In the genomic region with DNA sequence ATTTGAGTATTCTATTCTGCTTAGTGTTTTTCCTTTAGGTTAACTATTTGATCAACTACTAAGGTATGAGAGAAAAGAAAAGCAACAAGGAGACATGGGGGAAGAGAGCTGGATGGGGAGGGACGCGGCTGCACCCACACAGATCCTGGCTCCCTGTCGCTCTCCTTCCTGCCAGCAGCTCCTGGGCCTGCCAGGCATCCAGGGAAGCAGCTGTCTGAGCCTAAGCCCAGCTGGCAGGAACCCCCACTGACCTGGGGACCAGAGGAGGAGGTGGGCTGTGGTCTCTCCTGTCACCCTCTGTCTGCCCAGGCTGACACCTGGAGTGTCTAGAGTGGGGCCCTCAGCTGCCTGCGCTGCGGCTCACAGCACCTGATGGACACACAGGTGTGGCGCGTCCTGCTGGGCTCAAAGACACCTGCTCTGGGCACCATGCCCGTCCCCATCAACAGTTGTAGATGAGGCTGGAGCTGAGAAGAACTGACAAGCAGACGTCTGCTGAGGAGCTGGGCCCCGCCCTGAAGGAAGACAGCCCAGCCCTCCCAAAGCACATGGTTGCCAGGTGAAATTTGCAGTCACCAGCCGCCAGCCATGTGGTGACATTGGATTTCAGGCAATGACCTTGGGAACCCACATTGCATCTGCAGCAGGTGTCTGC, we compare ENCODE assay signal across 20 cellular contexts.
A peak's percentile ranks its signal among the peaks of the same experiment; 100 is the strongest.
DNase-seq lines count a peak whose midpoint lies in the region; ATAC-seq and TF ChIP-seq lines count a peak whose summit lies in the region.
"Had no signal": no experiment of that assay in that cellular context is flagged by ENCODE, and none has a peak within 500 bp of the region (broad histone marks: within the 10 kb centered on the region; RNA-seq: fewer than 3 reads in every experiment).

No MANE protein-coding gene starts in this region.

- TF ChIP-seq CTCF in brain (conservative IDR thresholded peaks at IDR 0.05), result no peak
- no peak for TF ChIP-seq CTCF in GM10266 (IDR thresholded peaks at IDR 0.05; ENCODE audit: control insufficient read depth, insufficient read depth, low read depth, missing control alignments)
- TF ChIP-seq CTCF in GM13976 (IDR thresholded peaks at IDR 0.05; ENCODE audit: borderline replicate concordance, control extremely low read depth, extremely low read depth, insufficient read depth, missing control alignments), result no peak

- no peak for ATAC-seq in HG03175 (IDR thresholded peaks at IDR 0.05; ENCODE audit: unreplicated experiment)
- no peak for ATAC-seq in HG03378 (IDR thresholded peaks at IDR 0.05; ENCODE audit: unreplicated experiment)
- ATAC-seq: foreskin keratinocyte, HCT116 had no signal

- peak overlapping the region in 3 of 5 experiments; percentile 6 to 64 (median 52) for H3K27ac Mint-ChIP-seq in brain
- H3K27ac Mint-ChIP-seq: activated naive CD4-positive, alpha-beta T cell treated with anti-CD3 and anti-CD28 coated beads for 36 hours; activated T-cell treated with anti-CD3 and anti-CD28 coated beads, Interleukin-2, amount 50 U/mL, for 24 hours; CD4-positive, alpha-beta memory T cell had no signal

- H3K4me1 Mint-ChIP-seq in brain, result peaks cover 16% of the 10 kb centered on the region
- H3K4me1 Mint-ChIP-seq: CD4-positive, alpha-beta memory T cell had no signal

- peak; percentile 56 for DNase-seq in DMS79 (lab: John Stamatoyannopoulos, UW)
- peak; percentile 96 for DNase-seq in NCI-H1105 treated with DMSO at 0.1 percent for 48 hours (lab: John Stamatoyannopoulos, UW)
- peak; percentile 93 for DNase-seq in NCI-H345 (lab: John Stamatoyannopoulos, UW)
- no peak for DNase-seq in GM10266 (ENCODE audit: extremely low spot score)
- DNase-seq in GM13976 (ENCODE audit: low spot score), result no peak
- DNase-seq: activated CD4-positive, CD25-positive, alpha-beta regulatory T cell treated with anti-CD3 and anti-CD28 coated beads, Interleukin-2, amount 50 U/mL, for 72 hours; activated naive CD4-positive, alpha-beta T cell treated with anti-CD3 and anti-CD28 coated beads for 36 hours; activated T-cell treated with anti-CD3 and anti-CD28 coated beads, Interleukin-2, amount 50 U/mL, for 24 hours; anterior cingulate cortex; CD4-positive, alpha-beta memory T cell; central memory CD4-positive, alpha-beta T cell; erythroblast; foreskin keratinocyte; NCI-H2227 treated with DMSO at 0.1 percent for 48 hours; occipital lobe; stimulated activated CD4-positive, alpha-beta T cell treated with anti-CD3 and anti-CD28 coated beads, Interleukin-12 subunit alpha, Interleukin-12 subunit beta, amount 100 ng/mL, for 4 hours had no signal

- in situ Hi-C loops in GM13976 (cut with MboI; ENCODE audit: low sequenced_read_pairs, unreplicated experiment), result no loop called here

- peaks cover 20% of the 10 kb centered on the region for H3K27me3 Mint-ChIP-seq in brain

- H3K36me3 Mint-ChIP-seq in brain, result no peaks in the 10 kb centered on the region
- H3K36me3 Mint-ChIP-seq: CD4-positive, alpha-beta memory T cell had no signal

- peak overlapping the region in 1 of 5 experiments; percentile 10 for H3K4me3 Mint-ChIP-seq in brain
- H3K4me3 Mint-ChIP-seq: activated naive CD4-positive, alpha-beta T cell treated with anti-CD3 and anti-CD28 coated beads for 36 hours; activated T-cell treated with anti-CD3 and anti-CD28 coated beads, Interleukin-2, amount 50 U/mL, for 24 hours had no signal

- H3K9me3 Mint-ChIP-seq in brain, result peaks cover 0 to 2% (median 0%) of the 10 kb centered on the region in 5 experiments
- H3K9me3 Mint-ChIP-seq: activated naive CD4-positive, alpha-beta T cell treated with anti-CD3 and anti-CD28 coated beads for 36 hours; activated T-cell treated with anti-CD3 and anti-CD28 coated beads, Interleukin-2, amount 50 U/mL, for 24 hours; CD4-positive, alpha-beta memory T cell had no signal

Comparison
In these comparisons a context has a peak if more than half of its experiments do, and no peak if none do; other contexts are left out.
1. DNase-seq: peak in DMS79 (single experiment), NCI-H1105 treated with DMSO at 0.1 percent for 48 hours (single experiment) and NCI-H345 (single experiment); none in GM10266 (single experiment) and GM13976 (single experiment).